ENCODE assay signal across 9 cellular contexts in the genomic region with DNA sequence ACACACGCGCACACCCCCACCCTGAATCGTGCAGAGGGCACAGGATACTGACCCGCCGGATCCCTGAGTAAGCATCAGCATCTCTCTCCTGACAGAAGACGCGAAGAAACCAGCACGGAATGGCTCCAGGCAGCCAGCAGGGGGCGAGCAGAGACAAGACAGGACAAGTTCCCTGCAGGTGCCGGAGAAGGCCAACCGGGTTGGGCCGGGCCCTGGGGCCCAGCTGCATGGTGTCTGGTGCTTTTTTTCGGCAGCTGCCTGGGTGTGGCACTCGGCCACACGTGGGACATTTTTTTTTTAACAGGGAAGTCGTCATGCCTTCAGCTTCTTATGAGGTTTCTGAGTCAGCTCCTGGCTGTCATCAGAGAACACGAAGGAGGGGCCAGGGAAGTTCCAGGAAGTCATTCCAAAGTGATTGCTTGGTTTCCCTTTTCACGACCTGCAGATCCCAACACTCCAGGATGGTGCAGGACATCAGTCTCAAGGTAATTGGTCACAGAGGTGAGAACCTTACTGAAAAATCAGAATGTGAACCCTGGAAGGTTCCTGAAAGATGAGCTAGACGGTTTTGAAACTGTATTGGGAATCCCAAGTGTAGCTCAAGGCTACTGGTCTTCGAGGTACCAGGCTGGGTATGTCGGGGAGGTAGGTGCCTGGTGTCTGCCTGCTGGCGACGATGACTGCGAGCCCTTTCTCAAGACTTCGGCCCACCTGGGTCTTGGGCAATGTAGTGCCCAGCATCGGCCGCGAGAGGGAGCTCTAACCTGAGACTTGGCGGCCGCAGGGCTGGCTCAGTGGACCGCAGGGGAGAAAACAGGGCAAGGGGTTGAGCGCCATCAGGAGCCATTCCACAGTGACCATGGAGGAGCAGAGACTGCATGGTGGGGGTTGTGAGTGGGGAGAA.
DNase-seq lines count a peak whose midpoint lies in the region; ATAC-seq, FAIRE-seq and TF ChIP-seq lines count a peak whose summit lies in the region.
"Had no signal": no experiment of that assay in that cellular context is flagged by ENCODE, and none has a peak within 500 bp of the region (broad histone marks: within the 10 kb centered on the region; RNA-seq: fewer than 3 reads in every experiment).

No MANE protein-coding gene starts in this region.

- peak overlapping the region in 1 of 3 donors; percentile 59 for H3K27ac Mint-ChIP-seq in CD4-positive, CD25-positive, alpha-beta regulatory T cell
- H3K27ac Mint-ChIP-seq in activated T-cell treated with anti-CD3 and anti-CD28 coated beads, Interleukin-2, amount 50 U/mL, for 72 hours, result peak overlapping the region; percentile 68
- peak overlapping the region in 4 of 10 donors; percentile 38 to 88 (median 46) for H3K27ac Mint-ChIP-seq in naive thymus-derived CD8-positive, alpha-beta T cell

- POLR2A ChIA-PET in naive thymus-derived CD8-positive, alpha-beta T cell (lab: Charles Lee), result no interaction called here

- peak; percentile 63 to 64 for ATAC-seq in CD4-positive, CD25-positive, alpha-beta regulatory T cell (ENCODE audit: low read depth in 2 of 2)
- ATAC-seq in GM21381 (IDR thresholded peaks at IDR 0.05; ENCODE audit: unreplicated experiment), result peak; percentile 64
- peak; percentile 87 to 93 for ATAC-seq in activated T-cell treated with anti-CD3 and anti-CD28 coated beads, Interleukin-2, amount 50 U/mL, for 72 hours (replicated peaks in 1 of 2)
- ATAC-seq in naive thymus-derived CD8-positive, alpha-beta T cell, result peak; percentile 79 to 93

- H3K27ac ChIP-seq in CD4-positive, CD25-positive, alpha-beta regulatory T cell (ENCODE audit: insufficient read depth, low read length, poor library complexity, severe bottlenecking), result no peak overlapping the region
- peak overlapping the region; percentile 79 for H3K27ac ChIP-seq in fibroblast of lung (ENCODE audit: insufficient read depth, low read length)

- peaks cover 0 to 15% (median 10%) of the 10 kb centered on the region in 4 donors for H3K4me1 Mint-ChIP-seq in CD4-positive, CD25-positive, alpha-beta regulatory T cell
- H3K4me1 Mint-ChIP-seq in activated T-cell treated with anti-CD3 and anti-CD28 coated beads, Interleukin-2, amount 50 U/mL, for 72 hours (ENCODE audit: low read depth), result peaks cover 13% of the 10 kb centered on the region
- H3K4me1 Mint-ChIP-seq in naive thymus-derived CD8-positive, alpha-beta T cell, result peaks cover 9 to 14% (median 10%) of the 10 kb centered on the region in 4 donors

- no peaks in the 10 kb centered on the region for H4K20me1 ChIP-seq in fibroblast of lung (ENCODE audit: control insufficient read depth, extremely low read depth, insufficient read depth, low read length)

- DNase-seq in CD4-positive, CD25-positive, alpha-beta regulatory T cell, result peak; percentile 57 to 85 (median 66)
- peak; percentile 47 for DNase-seq in KG1 (lab: John Stamatoyannopoulos, UW)
- DNase-seq in RCC 7860 (ENCODE audit: low spot score), result peak; percentile 93
- DNase-seq in activated T-cell treated with anti-CD3 and anti-CD28 coated beads, Interleukin-2, amount 50 U/mL, for 72 hours, result peak; percentile 84 to 89
- DNase-seq in fibroblast of lung (ENCODE audit: low read depth in 2 of 2), result peak; percentile 95 to 96
- peak; percentile 59 to 86 (median 68) for DNase-seq in naive thymus-derived CD8-positive, alpha-beta T cell
- DNase-seq in stimulated activated CD8-positive, alpha-beta memory T cell treated with anti-CD3 and anti-CD28 coated beads, Interleukin-7, amount 100 ng/mL, for 48 hours (ENCODE audit: extremely low read depth in 1 of 2, low read depth in 1 of 2), result peak; percentile 33 to 72

- H3K4me2 ChIP-seq in fibroblast of lung (ENCODE audit: extremely low read depth, insufficient read depth, low read length), result peak overlapping the region; percentile 55

- no peaks in the 10 kb centered on the region for H3K79me2 ChIP-seq in fibroblast of lung (ENCODE audit: control insufficient read depth, insufficient read depth, low read length)

- H3K4me3 Mint-ChIP-seq in CD4-positive, CD25-positive, alpha-beta regulatory T cell, result peak overlapping the region in 3 of 4 donors; percentile 71 to 78 (median 77)
- peak overlapping the region; percentile 74 to 79 for H3K4me3 Mint-ChIP-seq in activated T-cell treated with anti-CD3 and anti-CD28 coated beads, Interleukin-2, amount 50 U/mL, for 72 hours
- H3K4me3 Mint-ChIP-seq in naive thymus-derived CD8-positive, alpha-beta T cell, result peak overlapping the region; percentile 61 to 91 (median 72)

- H3K27me3 ChIP-seq in CD4-positive, CD25-positive, alpha-beta regulatory T cell (ENCODE audit: control insufficient read depth, insufficient read depth, low read length), result no peaks in the 10 kb centered on the region
- H3K27me3 ChIP-seq in fibroblast of lung (ENCODE audit: control insufficient read depth, insufficient read depth, low read length), result no peaks in the 10 kb centered on the region

- peak; percentile 97 to 98 for TF ChIP-seq CTCF in fibroblast of lung (conservative IDR thresholded peaks at IDR 0.05 in 1 of 2, IDR thresholded peaks at IDR 0.05 in 1 of 2; ENCODE audit: low read depth in 1 of 2, low read length in 2 of 2)

- FAIRE-seq in RCC 7860 (lab: Jason Lieb, UNC), result peak; percentile 80
- FAIRE-seq: TTC549 had no signal

- peak overlapping the region; percentile 42 for H3K4me3 ChIP-seq in CD4-positive, CD25-positive, alpha-beta regulatory T cell (ENCODE audit: low read depth, low read length)
- H3K4me3 ChIP-seq in fibroblast of lung (replicated peaks in 1 of 4; ENCODE audit: control extremely low read depth in 1 of 4, insufficient read depth in 1 of 4, low read depth in 3 of 4, low read length in 4 of 4), result peak overlapping the region in 1 of 4 experiments; percentile 35

- peak overlapping the region; percentile 55 for H3K9ac ChIP-seq in fibroblast of lung (ENCODE audit: insufficient read depth, low read length)

- peaks cover 11% of the 10 kb centered on the region for H3K4me1 ChIP-seq in CD4-positive, CD25-positive, alpha-beta regulatory T cell (ENCODE audit: control insufficient read depth, insufficient read depth, low read length, poor library complexity, severe bottlenecking)
- H3K4me1 ChIP-seq in fibroblast of lung (ENCODE audit: control insufficient read depth, extremely low read depth, insufficient read depth, low read length), result peaks cover 18% of the 10 kb centered on the region

- H3K9me3 ChIP-seq in CD4-positive, CD25-positive, alpha-beta regulatory T cell (ENCODE audit: control insufficient read depth in 2 of 2, low read length in 2 of 2), result no peaks in the 10 kb centered on the region
- H3K9me3 ChIP-seq in fibroblast of lung (ENCODE audit: control insufficient read depth, insufficient read depth, low read depth, low read length), result no peaks in the 10 kb centered on the region

- peak overlapping the region; percentile 14 for H2AFZ ChIP-seq in fibroblast of lung (ENCODE audit: low read length)

- peaks cover 12% of the 10 kb centered on the region for H3K27me3 Mint-ChIP-seq in CD4-positive, CD25-positive, alpha-beta regulatory T cell
- peaks cover 12% of the 10 kb centered on the region for H3K27me3 Mint-ChIP-seq in activated T-cell treated with anti-CD3 and anti-CD28 coated beads, Interleukin-2, amount 50 U/mL, for 72 hours (ENCODE audit: low read depth)
- peaks cover 4 to 22% (median 19%) of the 10 kb centered on the region in 5 donors for H3K27me3 Mint-ChIP-seq in naive thymus-derived CD8-positive, alpha-beta T cell

- H3K36me3 Mint-ChIP-seq in CD4-positive, CD25-positive, alpha-beta regulatory T cell, result no peaks in the 10 kb centered on the region
- H3K36me3 Mint-ChIP-seq in activated T-cell treated with anti-CD3 and anti-CD28 coated beads, Interleukin-2, amount 50 U/mL, for 72 hours (ENCODE audit: insufficient read depth in 2 of 2), result no peaks in the 10 kb centered on the region
- H3K36me3 Mint-ChIP-seq in naive thymus-derived CD8-positive, alpha-beta T cell, result no peaks in the 10 kb centered on the region

- H3K9me3 Mint-ChIP-seq in CD4-positive, CD25-positive, alpha-beta regulatory T cell, result no peaks in the 10 kb centered on the region
- no peaks in the 10 kb centered on the region for H3K9me3 Mint-ChIP-seq in activated T-cell treated with anti-CD3 and anti-CD28 coated beads, Interleukin-2, amount 50 U/mL, for 72 hours
- no peaks in the 10 kb centered on the region for H3K9me3 Mint-ChIP-seq in naive thymus-derived CD8-positive, alpha-beta T cell

- no peaks in the 10 kb centered on the region for H3K36me3 ChIP-seq in CD4-positive, CD25-positive, alpha-beta regulatory T cell (ENCODE audit: control insufficient read depth, insufficient read depth, low read length)
- H3K36me3 ChIP-seq in fibroblast of lung (ENCODE audit: control insufficient read depth, insufficient read depth, low read length), result no peaks in the 10 kb centered on the region
